Comparison of ENCODE assay signal across 25 cellular contexts in the genomic region with DNA sequence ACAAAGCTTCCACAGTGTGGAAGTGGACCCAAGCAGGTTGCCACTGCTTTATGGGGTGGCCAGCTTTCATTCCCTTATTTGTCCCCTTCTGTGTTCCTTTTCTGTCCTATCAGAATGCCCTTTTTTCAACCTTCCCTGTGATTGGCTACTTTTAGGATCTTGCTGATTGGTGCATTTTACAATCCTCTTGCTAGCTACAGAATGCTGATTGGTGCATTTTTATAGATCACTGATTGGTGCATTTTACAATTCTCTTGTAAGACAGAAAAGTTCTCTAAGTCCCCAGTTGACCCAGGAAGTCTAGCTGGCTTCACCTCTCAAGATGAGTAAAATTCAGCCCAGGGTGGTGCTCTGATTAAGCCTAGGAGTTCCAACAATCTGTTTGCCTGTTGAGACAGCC.
DNase-seq lines count a peak whose midpoint lies in the region; ATAC-seq, FAIRE-seq and TF ChIP-seq lines count a peak whose summit lies in the region.
"Had no signal": no experiment of that assay in that cellular context is flagged by ENCODE, and none has a peak within 500 bp of the region (broad histone marks: within the 10 kb centered on the region; RNA-seq: fewer than 3 reads in every experiment).

No MANE protein-coding gene starts in this region.

- no peaks in the 10 kb centered on the region for H3K79me2 ChIP-seq in astrocyte (ENCODE audit: insufficient read depth, low read length)
- H3K79me2 ChIP-seq in neural progenitor cell (ENCODE audit: low read depth) = no peaks in the 10 kb centered on the region

- peaks cover 6% of the 10 kb centered on the region for H3K27me3 ChIP-seq in astrocyte (ENCODE audit: insufficient read depth, low read length)
- H3K27me3 ChIP-seq in neural progenitor cell = no peaks in the 10 kb centered on the region
- H3K27me3 ChIP-seq: BE2C; BLaER1 treated with 17β-estradiol and CSF1 and Interleukin-3, amounts not matched to agents 10 nM and 100 nM had no signal

- peaks cover 12% of the 10 kb centered on the region for H3K4me1 Mint-ChIP-seq in activated naive CD4-positive, alpha-beta T cell treated with anti-CD3 and anti-CD28 coated beads, Interleukin-2, amount 50 U/mL, for 24 hours
- no peaks in the 10 kb centered on the region for H3K4me1 Mint-ChIP-seq in astrocyte (ENCODE audit: low read depth, unreplicated experiment)
- H3K4me1 Mint-ChIP-seq in neural progenitor cell = no peaks in the 10 kb centered on the region
- peaks cover under 1 to 4% of the 10 kb centered on the region in 2 donors for H3K4me1 Mint-ChIP-seq in stimulated activated naive B cell treated with anti-CD40 and anti-IgM and Interleukin-4, amounts not matched to agents 10 μg/mL and 1 μg/mL and 100 μg/mL, for 72 hours
- H3K4me1 Mint-ChIP-seq: CD14-positive monocyte, GM23338, H9 had no signal

- H3K9me3 ChIP-seq in astrocyte (ENCODE audit: insufficient read depth, low read depth, low read length) = peaks cover 12% of the 10 kb centered on the region
- H3K9me3 ChIP-seq in neural progenitor cell (ENCODE audit: low read depth) = no peaks in the 10 kb centered on the region
- H3K9me3 ChIP-seq: BE2C had no signal

- H2AFZ ChIP-seq in astrocyte (ENCODE audit: low read depth, low read length) (no peak overlapping the region), neural progenitor cell (replicated peaks) (no peak overlapping the region)
- H2AFZ ChIP-seq: GM23338 had no signal

- H3K27ac Mint-ChIP-seq in activated naive CD4-positive, alpha-beta T cell treated with anti-CD3 and anti-CD28 coated beads, Interleukin-2, amount 50 U/mL, for 24 hours = peak overlapping the region; percentile 46
- H3K27ac Mint-ChIP-seq in astrocyte (ENCODE audit: unreplicated experiment) = peak overlapping the region; percentile 9
- H3K27ac Mint-ChIP-seq in neural progenitor cell = no peak overlapping the region
- no peak overlapping the region for H3K27ac Mint-ChIP-seq in stimulated activated naive B cell treated with anti-CD40 and anti-IgM and Interleukin-4, amounts not matched to agents 10 μg/mL and 1 μg/mL and 100 μg/mL, for 72 hours
- H3K27ac Mint-ChIP-seq: CD14-positive monocyte; CD4-positive, alpha-beta T cell; CD8-positive, alpha-beta memory T cell; GM23338; H9 had no signal

- H3F3A ChIP-seq in neural progenitor cell (ENCODE audit: low read depth) = no peaks in the 10 kb centered on the region

- no peak overlapping the region for H3K4me3 ChIP-seq in astrocyte (ENCODE audit: insufficient read depth, low read depth, low read length)
- no peak overlapping the region for H3K4me3 ChIP-seq in neural progenitor cell
- H3K4me3 ChIP-seq: BLaER1 treated with 17β-estradiol and CSF1 and Interleukin-3, amounts not matched to agents 10 nM and 100 nM; GM12878; GM23338 had no signal

- H3K27ac ChIP-seq in astrocyte (ENCODE audit: low read depth, low read length) (no peak overlapping the region), neural progenitor cell (no peak overlapping the region)
- H3K27ac ChIP-seq: 22Rv1; BLaER1 treated with 17β-estradiol and CSF1 and Interleukin-3, amounts not matched to agents 10 nM and 100 nM had no signal

- no peak for DNase-seq in activated naive CD4-positive, alpha-beta T cell (lab: John Stamatoyannopoulos, UW)
- DNase-seq in astrocyte (ENCODE audit: low read depth) (no peak), neural progenitor cell (ENCODE audit: low spot score) (no peak)
- no peak for DNase-seq in stimulated activated naive B cell treated with anti-CD40 and anti-IgM and Interleukin-4, amounts not matched to agents 10 μg/mL and 1 μg/mL and 100 μg/mL, for 72 hours
- no peak for DNase-seq in stimulated activated CD8-positive, alpha-beta memory T cell treated with anti-CD3 and anti-CD28 coated beads, Interleukin-4, amount 100 ng/mL, for 48 hours
- DNase-seq: ACHN; AML-193; BE2C; CD4-positive, alpha-beta T cell; CD8-positive, alpha-beta memory T cell; DMS 273 treated with DMSO at 0.1 percent for 48 hours; DMS79; EL; GDM1; H9 had no signal

- H4K20me1 ChIP-seq in astrocyte (ENCODE audit: insufficient read depth, low read length) (no peaks in the 10 kb centered on the region), neural progenitor cell (ENCODE audit: low read depth) (no peaks in the 10 kb centered on the region)
- H4K20me1 ChIP-seq: BLaER1 treated with 17β-estradiol and CSF1 and Interleukin-3, amounts not matched to agents 10 nM and 100 nM had no signal

- H3K4me1 ChIP-seq in astrocyte (ENCODE audit: insufficient read depth, low read length) (no peaks in the 10 kb centered on the region), neural progenitor cell (no peaks in the 10 kb centered on the region)
- H3K4me1 ChIP-seq: BE2C had no signal

- peaks cover 17% of the 10 kb centered on the region for H3K9me3 Mint-ChIP-seq in activated naive CD4-positive, alpha-beta T cell treated with anti-CD3 and anti-CD28 coated beads, Interleukin-2, amount 50 U/mL, for 24 hours
- peaks cover 4% of the 10 kb centered on the region for H3K9me3 Mint-ChIP-seq in astrocyte (ENCODE audit: unreplicated experiment)
- peaks cover 17% of the 10 kb centered on the region for H3K9me3 Mint-ChIP-seq in neural progenitor cell
- H3K9me3 Mint-ChIP-seq in stimulated activated naive B cell treated with anti-CD40 and anti-IgM and Interleukin-4, amounts not matched to agents 10 μg/mL and 1 μg/mL and 100 μg/mL, for 72 hours = peaks cover 13 to 19% of the 10 kb centered on the region in 2 donors

- ATAC-seq in stimulated activated naive B cell treated with anti-CD40 and anti-IgM and Interleukin-4, amounts not matched to agents 10 μg/mL and 1 μg/mL and 100 μg/mL, for 72 hours (replicated peaks) = no peak
- ATAC-seq: GM12878, GM23338, HCT116 had no signal

- H3K4me3 Mint-ChIP-seq in activated naive CD4-positive, alpha-beta T cell treated with anti-CD3 and anti-CD28 coated beads, Interleukin-2, amount 50 U/mL, for 24 hours = no peak overlapping the region
- H3K4me3 Mint-ChIP-seq in astrocyte (ENCODE audit: unreplicated experiment) = no peak overlapping the region
- H3K4me3 Mint-ChIP-seq in neural progenitor cell = peak overlapping the region; percentile 9
- H3K4me3 Mint-ChIP-seq in stimulated activated naive B cell treated with anti-CD40 and anti-IgM and Interleukin-4, amounts not matched to agents 10 μg/mL and 1 μg/mL and 100 μg/mL, for 72 hours = no peak overlapping the region
- H3K4me3 Mint-ChIP-seq: CD14-positive monocyte; CD4-positive, alpha-beta T cell; CD8-positive, alpha-beta memory T cell; GM23338; H9 had no signal

- H3K4me2 ChIP-seq in astrocyte (ENCODE audit: low read length) (no peak overlapping the region), neural progenitor cell (no peak overlapping the region)
- H3K4me2 ChIP-seq: BLaER1 treated with 17β-estradiol and CSF1 and Interleukin-3, amounts not matched to agents 10 nM and 100 nM; GM23338 had no signal

- H3K36me3 Mint-ChIP-seq in activated naive CD4-positive, alpha-beta T cell treated with anti-CD3 and anti-CD28 coated beads, Interleukin-2, amount 50 U/mL, for 24 hours = peaks cover 7% of the 10 kb centered on the region
- H3K36me3 Mint-ChIP-seq in astrocyte (ENCODE audit: low read depth, unreplicated experiment) = no peaks in the 10 kb centered on the region
- no peaks in the 10 kb centered on the region for H3K36me3 Mint-ChIP-seq in neural progenitor cell
- H3K36me3 Mint-ChIP-seq in stimulated activated naive B cell treated with anti-CD40 and anti-IgM and Interleukin-4, amounts not matched to agents 10 μg/mL and 1 μg/mL and 100 μg/mL, for 72 hours = peaks cover 6 to 10% of the 10 kb centered on the region in 2 donors
- H3K36me3 Mint-ChIP-seq: CD14-positive monocyte had no signal

- FAIRE-seq in astrocyte (lab: Jason Lieb, UNC) = no peak
- FAIRE-seq: A204.1, D721Med, GM12878, GM19239 had no signal

- no peak for TF ChIP-seq CTCF in astrocyte (IDR thresholded peaks at IDR 0.05; ENCODE audit: insufficient read depth, low read depth, low read length)
- no peak for TF ChIP-seq CTCF in neural progenitor cell (IDR thresholded peaks at IDR 0.05)

- H3K9ac ChIP-seq in astrocyte (ENCODE audit: low read length) = no peak overlapping the region
- H3K9ac ChIP-seq in neural progenitor cell = no peak overlapping the region
- H3K9ac ChIP-seq: BLaER1 treated with 17β-estradiol and CSF1 and Interleukin-3, amounts not matched to agents 10 nM and 100 nM had no signal

- no peaks in the 10 kb centered on the region for H3K27me3 Mint-ChIP-seq in activated naive CD4-positive, alpha-beta T cell treated with anti-CD3 and anti-CD28 coated beads, Interleukin-2, amount 50 U/mL, for 24 hours
- H3K27me3 Mint-ChIP-seq in astrocyte (ENCODE audit: low read depth, unreplicated experiment) (peaks cover 3% of the 10 kb centered on the region), neural progenitor cell (ENCODE audit: insufficient read depth, low read depth) (peaks cover under 1% of the 10 kb centered on the region)
- H3K27me3 Mint-ChIP-seq in stimulated activated naive B cell treated with anti-CD40 and anti-IgM and Interleukin-4, amounts not matched to agents 10 μg/mL and 1 μg/mL and 100 μg/mL, for 72 hours = peaks cover 3 to 11% of the 10 kb centered on the region in 2 donors
- H3K27me3 Mint-ChIP-seq: CD4-positive, alpha-beta T cell had no signal

- no peaks in the 10 kb centered on the region for H3K36me3 ChIP-seq in astrocyte (ENCODE audit: insufficient read depth, low read length)
- H3K36me3 ChIP-seq in neural progenitor cell = no peaks in the 10 kb centered on the region
- H3K36me3 ChIP-seq: BE2C had no signal

Comparison
In these comparisons a context has a peak if more than half of its experiments do, and no peak if none do; other contexts are left out.
1. H3K27ac Mint-ChIP-seq: peak in activated naive CD4-positive, alpha-beta T cell treated with anti-CD3 and anti-CD28 coated beads, Interleukin-2, amount 50 U/mL, for 24 hours (single experiment) and astrocyte (single experiment); none in neural progenitor cell (single experiment) and stimulated activated naive B cell treated with anti-CD40 and anti-IgM and Interleukin-4, amounts not matched to agents 10 μg/mL and 1 μg/mL and 100 μg/mL, for 72 hours (single experiment).